ENCODE assay signal across 26 cellular contexts in genomic region chr12:124346425-124347168, GRCh38. TPM values are rescaled to one million over a fixed set of nuclear protein-coding genes. Genes with fewer than 3 reads are reported as not detected.
"Had no signal": no experiment of that assay in that cellular context is flagged by ENCODE, and none has a peak within 500 bp of the region (broad histone marks: within the 10 kb centered on the region; RNA-seq: fewer than 3 reads in every experiment).

No MANE protein-coding gene starts in this region.

- H3K27me3 Mint-ChIP-seq: memory B cell; naive B cell; natural killer cell treated with Interleukin-12 subunit alpha and Interleukin-12 subunit beta and Interleukin-15 and Interleukin-18, amount 100 ng/mL, for 72 hours; stimulated activated naive CD8-positive, alpha-beta T cell treated with anti-CD3 and anti-CD28 coated beads, Interleukin-15, Interleukin-2, amounts not matched to agents 100 ng/mL and 50 ng/mL, for 24 hours had no signal

- H3K27ac ChIP-seq: neural progenitor cell, prostate gland, right atrium auricular region, sigmoid colon, suprapubic skin, transverse colon, upper lobe of right lung had no signal

- H3K27me3 ChIP-seq: dorsolateral prefrontal cortex, neural progenitor cell, right atrium auricular region, sigmoid colon, suprapubic skin, transverse colon, upper lobe of right lung, uterus had no signal

- H3K4me3 Mint-ChIP-seq: memory B cell; mesothelial cell of epicardium; naive B cell; natural killer cell treated with Interleukin-12 subunit alpha and Interleukin-12 subunit beta and Interleukin-15 and Interleukin-18, amount 100 ng/mL, for 72 hours; neural progenitor cell; stimulated activated effector memory CD8-positive, alpha-beta T cell treated with anti-CD3 and anti-CD28 coated beads, Interleukin-12 subunit alpha, Interleukin-12 subunit beta, amount 100 ng/mL, for 72 hours; stimulated activated naive CD8-positive, alpha-beta T cell treated with anti-CD3 and anti-CD28 coated beads, Interleukin-15, Interleukin-2, amounts not matched to agents 100 ng/mL and 50 ng/mL, for 24 hours had no signal

- H3K9me3 ChIP-seq: mucosa of descending colon, prostate gland, right atrium auricular region, sigmoid colon, suprapubic skin, transverse colon, upper lobe of right lung, uterus had no signal

- H3K4me3 ChIP-seq: dorsolateral prefrontal cortex, lung, mucosa of descending colon, neural progenitor cell, prostate gland, right atrium auricular region, sigmoid colon, suprapubic skin, transverse colon, upper lobe of right lung, uterus had no signal

- H3K9ac ChIP-seq: neural progenitor cell had no signal

- H3K9me3 Mint-ChIP-seq: memory B cell; mesothelial cell of epicardium; naive B cell; natural killer cell treated with Interleukin-12 subunit alpha and Interleukin-12 subunit beta and Interleukin-15 and Interleukin-18, amount 100 ng/mL, for 72 hours; neural progenitor cell; stimulated activated effector memory CD8-positive, alpha-beta T cell treated with anti-CD3 and anti-CD28 coated beads, Interleukin-12 subunit alpha, Interleukin-12 subunit beta, amount 100 ng/mL, for 72 hours; stimulated activated naive CD8-positive, alpha-beta T cell treated with anti-CD3 and anti-CD28 coated beads, Interleukin-15, Interleukin-2, amounts not matched to agents 100 ng/mL and 50 ng/mL, for 24 hours had no signal

- H3K36me3 ChIP-seq: neural progenitor cell, uterus had no signal

- FAIRE-seq: colon, frontal cortex, keratinocyte had no signal

- DNase-seq: dorsolateral prefrontal cortex; effector CD4-positive, alpha-beta T cell; head of caudate nucleus; mucosa of descending colon; naive B cell; nucleus accumbens; sigmoid colon; stimulated activated CD4-positive, alpha-beta T cell treated with anti-CD3 and anti-CD28 coated beads, Interleukin-2, amount 100 ng/mL, for 24 hours; stimulated activated CD4-positive, alpha-beta T cell treated with anti-CD3 and anti-CD28 coated beads, Interleukin-4, amount 100 ng/mL, for 24 hours; transverse colon; upper lobe of right lung; uterus had no signal

- H3K4me1 ChIP-seq: right atrium auricular region, sigmoid colon, suprapubic skin, transverse colon, upper lobe of right lung, uterus had no signal

- H3K27ac Mint-ChIP-seq: memory B cell; mesothelial cell of epicardium; natural killer cell treated with Interleukin-12 subunit alpha and Interleukin-12 subunit beta and Interleukin-15 and Interleukin-18, amount 100 ng/mL, for 72 hours; neural progenitor cell had no signal

- H3K4me2 ChIP-seq: neural progenitor cell had no signal

- ATAC-seq: left lobe of liver; mucosa of descending colon; natural killer cell treated with Interleukin-12 subunit alpha and Interleukin-12 subunit beta and Interleukin-15 and Interleukin-18, amount 100 ng/mL, for 72 hours; stimulated activated effector memory CD8-positive, alpha-beta T cell treated with anti-CD3 and anti-CD28 coated beads, Interleukin-12 subunit alpha, Interleukin-12 subunit beta, amount 100 ng/mL, for 72 hours; upper lobe of right lung had no signal

- H2AFZ ChIP-seq: neural progenitor cell had no signal

- H3K4me1 Mint-ChIP-seq: memory B cell; mesothelial cell of epicardium; stimulated activated effector memory CD8-positive, alpha-beta T cell treated with anti-CD3 and anti-CD28 coated beads, Interleukin-12 subunit alpha, Interleukin-12 subunit beta, amount 100 ng/mL, for 72 hours had no signal

RNA-seq across cellular contexts. Expression of gene RFLNA, which starts 51.7 kb away (rescaled TPM):
- total RNA-seq: left lobe of liver; natural killer cell treated with Interleukin-12 subunit alpha and Interleukin-12 subunit beta and Interleukin-15 and Interleukin-18, amount 100 ng/mL, for 72 hours had no signal
